ENCODE assay signal across 14 cellular contexts in genomic region chr1:17407786-17408514, GRCh38. TPM values are rescaled to one million over a fixed set of nuclear protein-coding genes. Genes with fewer than 3 reads are reported as not detected.
"Had no signal": no experiment of that assay in that cellular context is flagged by ENCODE, and none has a peak within 500 bp of the region (broad histone marks: within the 10 kb centered on the region; RNA-seq: fewer than 3 reads in every experiment).

No MANE protein-coding gene starts in this region.

RNA-seq across cellular contexts. Expression of gene PADI6, which starts 36.0 kb away (rescaled TPM):
- total RNA-seq: dorsolateral prefrontal cortex, esophagus mucosa, fibroblast of lung, frontal cortex, glomerular endothelial cell, heart left ventricle, kidney epithelial cell, left colon, left ventricle myocardium superior, lung, osteocyte, pulmonary artery endothelial cell, right atrium auricular region, sigmoid colon had no signal
- polyA plus RNA-seq: fibroblast of lung, heart left ventricle, lung, sigmoid colon had no signal
